ENCODE assay signal across 1 cellular context in the genomic region with DNA sequence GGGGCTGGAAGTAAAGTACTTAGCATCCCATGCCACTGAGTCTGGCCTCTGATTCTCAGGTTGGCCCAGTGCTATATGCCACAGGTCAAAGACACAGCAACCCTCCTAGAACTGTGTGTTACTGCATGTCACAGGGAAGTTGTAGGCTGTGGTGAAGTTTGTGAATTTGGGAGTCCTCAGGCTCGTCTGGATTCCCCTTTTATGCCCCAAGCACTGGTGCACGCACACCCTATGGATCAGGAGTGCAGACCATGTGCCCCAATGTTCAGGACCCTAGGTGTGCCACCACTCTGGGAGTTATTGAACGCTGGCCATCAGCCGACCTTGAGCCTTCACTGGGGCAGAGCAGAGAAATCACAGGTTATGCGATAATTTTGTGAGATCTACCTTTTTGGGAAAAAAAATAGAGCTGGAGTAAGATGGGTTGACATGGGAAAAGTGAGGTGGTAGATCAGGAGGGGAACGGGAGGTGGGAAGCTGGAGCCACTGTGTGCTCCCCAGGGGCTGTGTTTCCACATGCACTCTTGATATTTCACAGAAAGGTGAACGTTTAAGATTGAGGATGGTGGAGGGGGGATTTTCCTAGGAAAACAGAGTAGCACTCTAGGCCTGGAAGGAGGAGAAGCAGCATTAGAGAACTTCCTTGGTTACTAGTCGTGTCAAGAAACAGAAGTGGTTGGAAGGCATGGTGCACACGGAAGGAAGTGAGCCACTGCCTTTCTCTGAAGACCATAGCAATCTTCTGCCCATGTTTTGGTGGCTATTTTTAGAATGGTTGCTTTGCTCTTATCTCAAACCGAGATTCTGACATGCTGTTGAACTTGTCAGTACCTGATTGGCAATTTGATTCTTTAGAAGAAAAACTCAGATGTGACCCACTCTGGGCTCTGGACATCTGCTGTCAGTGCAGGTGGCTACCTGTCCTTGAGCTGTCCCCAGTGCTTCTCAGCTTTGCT.
TF ChIP-seq lines count a peak whose summit lies in the region.

No MANE protein-coding gene starts in this region.

TF ChIP-seq in K562, 482 proteins besides CTCF, POLR2A, EP300 and RAD21 (continued from another document):
- TF ChIP-seq, protein P1, sequence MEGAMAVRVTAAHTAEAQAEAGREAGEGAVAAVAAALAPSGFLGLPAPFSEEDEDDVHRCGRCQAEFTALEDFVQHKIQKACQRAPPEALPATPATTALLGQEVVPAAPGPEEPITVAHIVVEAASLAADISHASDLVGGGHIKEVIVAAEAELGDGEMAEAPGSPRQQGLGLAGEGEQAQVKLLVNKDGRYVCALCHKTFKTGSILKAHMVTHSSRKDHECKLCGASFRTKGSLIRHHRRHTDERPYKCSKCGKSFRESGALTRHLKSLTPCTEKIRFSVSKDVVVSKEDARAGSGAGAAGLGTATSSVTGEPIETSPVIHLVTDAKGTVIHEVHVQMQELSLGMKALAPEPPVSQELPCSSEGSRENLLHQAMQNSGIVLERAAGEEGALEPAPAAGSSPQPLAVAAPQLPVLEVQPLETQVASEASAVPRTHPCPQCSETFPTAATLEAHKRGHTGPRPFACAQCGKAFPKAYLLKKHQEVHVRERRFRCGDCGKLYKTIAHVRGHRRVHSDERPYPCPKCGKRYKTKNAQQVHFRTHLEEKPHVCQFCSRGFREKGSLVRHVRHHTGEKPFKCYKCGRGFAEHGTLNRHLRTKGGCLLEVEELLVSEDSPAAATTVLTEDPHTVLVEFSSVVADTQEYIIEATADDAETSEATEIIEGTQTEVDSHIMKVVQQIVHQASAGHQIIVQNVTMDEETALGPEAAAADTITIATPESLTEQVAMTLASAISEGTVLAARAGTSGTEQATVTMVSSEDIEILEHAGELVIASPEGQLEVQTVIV (CRISPR knock-in tag; IDR thresholded peaks at IDR 0.05; ENCODE audit: borderline replicate concordance): no peak
- no peak for TF ChIP-seq TAF7 (tag; IDR thresholded peaks at IDR 0.05)
- no peak for TF ChIP-seq JUN (IDR thresholded peaks at IDR 0.05; ENCODE audit: borderline replicate concordance, low read depth, low read length)
- no peak for TF ChIP-seq JUN (CRISPR knock-in tag; IDR thresholded peaks at IDR 0.05; ENCODE audit: borderline replicate concordance)
- TF ChIP-seq SRF (CRISPR knock-in tag; IDR thresholded peaks at IDR 0.05): no peak
- TF ChIP-seq ZNF165 (CRISPR knock-in tag; IDR thresholded peaks at IDR 0.05; ENCODE audit: borderline replicate concordance): no peak
- TF ChIP-seq CBFA2T3 (IDR thresholded peaks at IDR 0.05): 0 out of 2 replicates have a peak, but pooled peaks have one; percentile 6
- TF ChIP-seq FOXP1 (CRISPR knock-in tag; IDR thresholded peaks at IDR 0.05): no peak
- TF ChIP-seq L3MBTL2 (IDR thresholded peaks at IDR 0.05): no peak
